Comparison of ENCODE assay signal across 21 cellular contexts in the genomic region with DNA sequence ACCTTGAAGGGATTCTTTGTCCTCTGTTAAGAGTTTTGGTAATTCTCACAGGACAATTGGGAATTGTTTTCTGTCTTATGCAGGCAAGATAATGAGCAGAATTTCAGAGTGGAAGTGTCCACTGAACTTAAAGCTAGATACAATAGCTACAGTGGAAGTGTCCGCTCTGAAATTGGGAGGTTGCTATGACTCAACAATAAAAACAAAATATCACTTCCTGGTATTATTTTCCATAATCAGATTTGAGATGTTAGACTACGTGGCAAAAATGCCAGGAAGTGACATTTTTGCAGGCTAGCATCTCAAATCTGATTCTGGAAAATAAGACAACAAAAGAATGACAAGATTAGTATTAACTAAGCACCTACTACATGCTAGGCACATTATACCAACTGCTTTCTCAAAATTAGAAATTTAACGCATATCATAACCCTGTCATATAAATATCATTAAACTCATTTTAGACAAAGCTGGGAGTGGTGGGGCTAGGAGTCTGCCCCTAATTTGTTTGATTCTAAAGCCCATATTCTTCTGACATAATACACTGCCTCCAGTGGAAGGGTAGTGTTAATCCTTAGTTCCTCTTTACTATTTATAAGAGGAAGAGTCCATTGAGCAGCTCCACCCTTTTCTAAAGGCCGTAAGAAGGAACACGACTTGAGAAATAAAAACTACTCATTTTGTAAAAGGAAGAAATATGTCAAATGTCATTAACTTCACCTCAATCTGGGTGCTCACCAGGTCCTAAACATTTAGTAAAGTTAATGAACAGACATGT.
A peak's percentile ranks its signal among the peaks of the same experiment; 100 is the strongest.
DNase-seq lines count a peak whose midpoint lies in the region; ATAC-seq, FAIRE-seq and TF ChIP-seq lines count a peak whose summit lies in the region.
"Had no signal": no experiment of that assay in that cellular context is flagged by ENCODE, and none has a peak within 500 bp of the region (broad histone marks: within the 10 kb centered on the region; RNA-seq: fewer than 3 reads in every experiment).

No MANE protein-coding gene starts in this region.

- POLR2A ChIA-PET in K562 (lab: Yijun Ruan, JAX) = no interaction called here

- peaks cover 1% of the 10 kb centered on the region for H3K27me3 Mint-ChIP-seq in GM23338 (ENCODE audit: insufficient read depth, low read depth, poor library complexity)
- H3K27me3 Mint-ChIP-seq in natural killer cell treated with Interleukin-12 subunit alpha and Interleukin-12 subunit beta and Interleukin-15 and Interleukin-18, amount 100 ng/mL, for 72 hours = peaks cover 2 to 5% of the 10 kb centered on the region in 2 donors
- H3K27me3 Mint-ChIP-seq: progenitor cell of endocrine pancreas had no signal

- peak; percentile 13 for DNase-seq in GM23338 (ENCODE audit: low spot score)
- DNase-seq in NOMO-1 treated with DMSO at 0.1 percent for 48 hours (lab: John Stamatoyannopoulos, UW; ENCODE audit: unreplicated experiment) = peak; percentile 92
- no peak for DNase-seq in K562 (ENCODE audit: extremely low read depth in 1 of 4, low spot score in 3 of 4)
- no peak for DNase-seq in lung (ENCODE audit: low spot score)
- DNase-seq in Peyer's patch = no peak
- no peak for DNase-seq in natural killer cell treated with Interleukin-12 subunit alpha and Interleukin-12 subunit beta and Interleukin-15 and Interleukin-18, amount 100 ng/mL, for 72 hours (ENCODE audit: low spot score)
- DNase-seq: activated CD4-positive, CD25-positive, alpha-beta regulatory T cell; activated effector memory CD4-positive, alpha-beta T cell treated with anti-CD3 and anti-CD28 coated beads, Interleukin-2, amount 50 U/mL, for 16 hours; adrenal gland; central memory CD4-positive, alpha-beta T cell; effector memory CD8-positive, alpha-beta T cell; GOT3; left cardiac atrium; NCI-H1105 treated with DMSO at 0.1 percent for 48 hours; NCI-H748 treated with DMSO at 0.1 percent for 48 hours; stimulated activated CD4-positive, alpha-beta T cell treated with anti-CD3 and anti-CD28 coated beads, Interleukin-12 subunit alpha, Interleukin-12 subunit beta, amount 100 ng/mL, for 4 hours; T-helper 1 cell had no signal

- H3K4me3 Mint-ChIP-seq in GM23338 = no peak overlapping the region
- no peak overlapping the region for H3K4me3 Mint-ChIP-seq in natural killer cell treated with Interleukin-12 subunit alpha and Interleukin-12 subunit beta and Interleukin-15 and Interleukin-18, amount 100 ng/mL, for 72 hours
- H3K4me3 Mint-ChIP-seq: effector memory CD8-positive, alpha-beta T cell had no signal

- no peaks in the 10 kb centered on the region; the same call in 2 of the 3 replicates for H3K9me3 Mint-ChIP-seq in GM23338
- no peaks in the 10 kb centered on the region for H3K9me3 Mint-ChIP-seq in natural killer cell treated with Interleukin-12 subunit alpha and Interleukin-12 subunit beta and Interleukin-15 and Interleukin-18, amount 100 ng/mL, for 72 hours
- H3K9me3 Mint-ChIP-seq: effector memory CD8-positive, alpha-beta T cell had no signal

- ATAC-seq in GM23338 (no peak), K562 (peak; percentile 50; the same call in 1 of the 3 replicates), lung (ENCODE audit: insufficient read depth, low FRiP score) (peak; percentile 79), esophagus mucosa (no peak), HG03175 (IDR thresholded peaks at IDR 0.05; ENCODE audit: unreplicated experiment) (no peak)
- no peak for ATAC-seq in natural killer cell treated with Interleukin-12 subunit alpha and Interleukin-12 subunit beta and Interleukin-15 and Interleukin-18, amount 100 ng/mL, for 72 hours
- ATAC-seq: effector memory CD8-positive, alpha-beta T cell had no signal

- no peak overlapping the region for H3K4me2 ChIP-seq in GM23338
- H3K4me2 ChIP-seq in K562 (ENCODE audit: insufficient read depth, low read length) = no peak overlapping the region

- H3K27me3 ChIP-seq in GM23338 (ENCODE audit: insufficient read depth) = no peaks in the 10 kb centered on the region
- no peaks in the 10 kb centered on the region for H3K27me3 ChIP-seq in K562 (ENCODE audit: control insufficient read depth in 2 of 2, insufficient read depth in 2 of 2, low read length in 2 of 2)
- no peaks in the 10 kb centered on the region for H3K27me3 ChIP-seq in lung (ENCODE audit: control insufficient read depth, insufficient read depth)
- H3K27me3 ChIP-seq in Peyer's patch = no peaks in the 10 kb centered on the region
- H3K27me3 ChIP-seq: adrenal gland had no signal

- H4K20me1 ChIP-seq in GM23338 (replicated peaks; ENCODE audit: insufficient read depth) = no peaks in the 10 kb centered on the region
- H4K20me1 ChIP-seq in K562 (replicated peaks; ENCODE audit: control insufficient read depth, insufficient read depth, low read length) = no peaks in the 10 kb centered on the region

- H3K79me2 ChIP-seq in GM23338 (replicated peaks; ENCODE audit: insufficient read depth) (no peaks in the 10 kb centered on the region), K562 (ENCODE audit: control insufficient read depth, insufficient read depth, low read length) (no peaks in the 10 kb centered on the region)

- H3K36me3 ChIP-seq in GM23338 (ENCODE audit: insufficient read depth) (no peaks in the 10 kb centered on the region), K562 (ENCODE audit: control insufficient read depth, insufficient read depth, low read length) (no peaks in the 10 kb centered on the region), lung (ENCODE audit: control insufficient read depth in 2 of 2, insufficient read depth in 2 of 2, low read length in 2 of 2) (no peaks in the 10 kb centered on the region), Peyer's patch (no peaks in the 10 kb centered on the region)
- H3K36me3 ChIP-seq: adrenal gland had no signal

- no peak overlapping the region for H3K4me3 ChIP-seq in GM23338
- no peak overlapping the region for H3K4me3 ChIP-seq in K562
- H3K4me3 ChIP-seq in lung = no peak overlapping the region
- H3K4me3 ChIP-seq in Peyer's patch = no peak overlapping the region
- H3K4me3 ChIP-seq: adrenal gland had no signal

- no peaks in the 10 kb centered on the region for H3K4me1 Mint-ChIP-seq in GM23338
- H3K4me1 Mint-ChIP-seq in natural killer cell treated with Interleukin-12 subunit alpha and Interleukin-12 subunit beta and Interleukin-15 and Interleukin-18, amount 100 ng/mL, for 72 hours (ENCODE audit: low read depth in 2 of 2) = peaks cover 6 to 7% of the 10 kb centered on the region in 2 donors

- no peaks in the 10 kb centered on the region for H3K9me1 ChIP-seq in K562 (ENCODE audit: control insufficient read depth, insufficient read depth, low read length)

- CTCF ChIA-PET in K562 (lab: Yijun Ruan, JAX; ENCODE audit: low intra/inter-chr PET ratio) = no interaction called here

- H3K27ac Mint-ChIP-seq in GM23338 = no peak overlapping the region
- no peak overlapping the region for H3K27ac Mint-ChIP-seq in natural killer cell treated with Interleukin-12 subunit alpha and Interleukin-12 subunit beta and Interleukin-15 and Interleukin-18, amount 100 ng/mL, for 72 hours
- H3K27ac Mint-ChIP-seq: effector memory CD8-positive, alpha-beta T cell; progenitor cell of endocrine pancreas had no signal

- no peaks in the 10 kb centered on the region for H3F3A ChIP-seq in GM23338 (replicated peaks; ENCODE audit: low read depth)

- intact Hi-C loops in K562 (cut with micrococcal nuclease) = no loop called here

- no peaks in the 10 kb centered on the region for H3K36me3 Mint-ChIP-seq in GM23338 (ENCODE audit: low read depth)
- no peaks in the 10 kb centered on the region for H3K36me3 Mint-ChIP-seq in natural killer cell treated with Interleukin-12 subunit alpha and Interleukin-12 subunit beta and Interleukin-15 and Interleukin-18, amount 100 ng/mL, for 72 hours

- in situ Hi-C loops in K562 (cut with MboI) = no loop called here

- no peaks in the 10 kb centered on the region for H3K9me3 ChIP-seq in K562 (replicated peaks; ENCODE audit: control insufficient read depth, insufficient read depth, low read depth, low read length)
- no peaks in the 10 kb centered on the region for H3K9me3 ChIP-seq in lung (ENCODE audit: control insufficient read depth in 2 of 2, insufficient read depth in 1 of 2, low read length in 1 of 2)
- no peaks in the 10 kb centered on the region for H3K9me3 ChIP-seq in Peyer's patch
- H3K9me3 ChIP-seq: adrenal gland had no signal

- TF ChIP-seq RAD21 in K562 (CRISPR knock-in tag; conservative IDR thresholded peaks at IDR 0.05 in 1 of 2, IDR thresholded peaks at IDR 0.05 in 1 of 2) = 0 out of 4 replicates have a peak, but pooled peaks of 1 of the 2 experiments have one; percentile 12

- H3K9ac ChIP-seq in K562 (ENCODE audit: insufficient read depth in 1 of 2, low read depth in 2 of 2, low read length in 2 of 2) = no peak overlapping the region

- no peak for TF ChIP-seq POLR2A in K562 (conservative IDR thresholded peaks at IDR 0.05)
- no peak for TF ChIP-seq POLR2A in Peyer's patch (IDR thresholded peaks at IDR 0.05)

- no peak for TF ChIP-seq EP300 in K562 (IDR thresholded peaks at IDR 0.05; ENCODE audit: low read length)

- peak in 1 of 2 experiments; percentile 28; a peak in 1 of 4 replicates for TF ChIP-seq CTCF in GM23338 (conservative IDR thresholded peaks at IDR 0.05; ENCODE audit: low read depth in 2 of 2)
- TF ChIP-seq CTCF in K562 (IDR thresholded peaks at IDR 0.05 in 2 of 3, conservative IDR thresholded peaks at IDR 0.05 in 1 of 3; ENCODE audit: insufficient read depth in 2 of 3, low read depth in 1 of 3, low read length in 3 of 3) = no peak
- TF ChIP-seq CTCF in lung (IDR thresholded peaks at IDR 0.05; ENCODE audit: control extremely low read depth, extremely low read depth) = no peak
- TF ChIP-seq CTCF in Peyer's patch (IDR thresholded peaks at IDR 0.05) = no peak

- no peak overlapping the region for H3K27ac ChIP-seq in GM23338 (ENCODE audit: low read depth)
- H3K27ac ChIP-seq in K562 (ENCODE audit: extremely low read depth, low read depth, low read length) = no peak overlapping the region
- no peak overlapping the region for H3K27ac ChIP-seq in lung (ENCODE audit: low read depth in 1 of 2, low read length in 1 of 2)
- no peak overlapping the region for H3K27ac ChIP-seq in Peyer's patch
- H3K27ac ChIP-seq: adrenal gland, RWPE1 had no signal

- no peaks in the 10 kb centered on the region for H3K4me1 ChIP-seq in GM23338 (ENCODE audit: insufficient read depth)
- H3K4me1 ChIP-seq in K562 (replicated peaks in 1 of 2; ENCODE audit: control insufficient read depth in 2 of 2, insufficient read depth in 2 of 2, low read length in 2 of 2) = no peaks in the 10 kb centered on the region
- peaks cover 0 to 2% of the 10 kb centered on the region in 2 donors for H3K4me1 ChIP-seq in lung (ENCODE audit: control insufficient read depth in 2 of 2, insufficient read depth in 2 of 2, low read length in 2 of 2)
- H3K4me1 ChIP-seq in Peyer's patch = no peaks in the 10 kb centered on the region
- H3K4me1 ChIP-seq: adrenal gland had no signal

- no TSS peak for BruUV-seq in K562 (replicated peaks; lab: Mats Ljungman, UMichigan)

- no peaks in the 10 kb centered on the region for H3K9me2 ChIP-seq in GM23338 (ENCODE audit: insufficient read depth)

- no peak for FAIRE-seq in K562 (lab: Jason Lieb, UNC)

- WGBS in K562 (ENCODE audit: insufficient coverage, low coverage, missing lambda C conversion rate) = 3% methylated on average over 5 of the region's 5 CpGs
- 49 to 62% methylated on average over 5 of the region's 5 CpGs for WGBS in lung, 2 donors

- no peak overlapping the region for H2AFZ ChIP-seq in GM23338
- H2AFZ ChIP-seq in K562 (ENCODE audit: low read depth, low read length) = no peak overlapping the region

TF ChIP-seq in GM23338, 12 proteins besides CTCF, POLR2A, EP300 and RAD21 (continues in another document):
- TF ChIP-seq POLR2AphosphoS5 (IDR thresholded peaks at IDR 0.05; ENCODE audit: low read depth) = no peak

Comparison
In these comparisons a context has a peak if more than half of its experiments do, and no peak if none do; other contexts are left out.
1. ATAC-seq: peak in K562 (single experiment) and lung (single experiment); none in GM23338 (single experiment), esophagus mucosa (single experiment), HG03175 (single experiment) and natural killer cell treated with Interleukin-12 subunit alpha and Interleukin-12 subunit beta and Interleukin-15 and Interleukin-18, amount 100 ng/mL, for 72 hours (0 of 2).
2. DNase-seq: peak in GM23338 (single experiment) and NOMO-1 treated with DMSO at 0.1 percent for 48 hours (single experiment); none in K562 (0 of 4), lung (single experiment), Peyer's patch (0 of 3) and natural killer cell treated with Interleukin-12 subunit alpha and Interleukin-12 subunit beta and Interleukin-15 and Interleukin-18, amount 100 ng/mL, for 72 hours (single experiment).